ENCODE assay signal across 14 cellular contexts in genomic region chr1:24970399-24970753, GRCh38. TPM values are rescaled to one million over a fixed set of nuclear protein-coding genes. Genes with fewer than 3 reads are reported as not detected.
A peak's percentile ranks its signal among the peaks of the same experiment; 100 is the strongest.
DNase-seq lines count a peak whose midpoint lies in the region; ATAC-seq and TF ChIP-seq lines count a peak whose summit lies in the region.
"Had no signal": no experiment of that assay in that cellular context is flagged by ENCODE, and none has a peak within 500 bp of the region (broad histone marks: within the 10 kb centered on the region; RNA-seq: fewer than 3 reads in every experiment).

No MANE protein-coding gene starts in this region.

- no peak for ATAC-seq in activated T-cell treated with anti-CD3 and anti-CD28 coated beads, Interleukin-2, amount 50 U/mL, for 72 hours (replicated peaks in 1 of 2)
- peak; percentile 31; the same call in 2 of the 3 replicates for ATAC-seq in RWPE2 (ENCODE audit: low read depth)
- ATAC-seq in stimulated activated memory B cell treated with anti-CD40 and anti-IgM and Interleukin-4, amounts not matched to agents 10 μg/mL and 1 μg/mL and 100 μg/mL, for 72 hours: no peak
- no peak for ATAC-seq in GM18873 (IDR thresholded peaks at IDR 0.05; ENCODE audit: low FRiP score, unreplicated experiment)

- no peaks in the 10 kb centered on the region for H3K27me3 Mint-ChIP-seq in activated T-cell treated with anti-CD3 and anti-CD28 coated beads, Interleukin-2, amount 50 U/mL, for 72 hours (ENCODE audit: low read depth)
- no peaks in the 10 kb centered on the region for H3K27me3 Mint-ChIP-seq in stimulated activated memory B cell treated with anti-CD40 and anti-IgM and Interleukin-4, amounts not matched to agents 10 μg/mL and 1 μg/mL and 100 μg/mL, for 72 hours
- H3K27me3 Mint-ChIP-seq: CD4-positive, alpha-beta T cell had no signal

- H3K27ac Mint-ChIP-seq in activated T-cell treated with anti-CD3 and anti-CD28 coated beads, Interleukin-2, amount 50 U/mL, for 72 hours: no peak overlapping the region
- peak overlapping the region; percentile 1 for H3K27ac Mint-ChIP-seq in stimulated activated memory B cell treated with anti-CD40 and anti-IgM and Interleukin-4, amounts not matched to agents 10 μg/mL and 1 μg/mL and 100 μg/mL, for 72 hours

- TF ChIP-seq POLR2A in erythroblast (IDR thresholded peaks at IDR 0.05; ENCODE audit: low read length): no peak

- H3K4me3 Mint-ChIP-seq in activated T-cell treated with anti-CD3 and anti-CD28 coated beads, Interleukin-2, amount 50 U/mL, for 72 hours: peak overlapping the region; percentile 5 to 66
- no peak overlapping the region for H3K4me3 Mint-ChIP-seq in stimulated activated memory B cell treated with anti-CD40 and anti-IgM and Interleukin-4, amounts not matched to agents 10 μg/mL and 1 μg/mL and 100 μg/mL, for 72 hours

- peaks cover 9 to 17% of the 10 kb centered on the region in 2 donors for H3K36me3 Mint-ChIP-seq in activated T-cell treated with anti-CD3 and anti-CD28 coated beads, Interleukin-2, amount 50 U/mL, for 72 hours (ENCODE audit: insufficient read depth in 2 of 2)
- peaks cover 14% of the 10 kb centered on the region for H3K36me3 Mint-ChIP-seq in stimulated activated memory B cell treated with anti-CD40 and anti-IgM and Interleukin-4, amounts not matched to agents 10 μg/mL and 1 μg/mL and 100 μg/mL, for 72 hours

- H3K4me1 Mint-ChIP-seq in activated T-cell treated with anti-CD3 and anti-CD28 coated beads, Interleukin-2, amount 50 U/mL, for 72 hours (ENCODE audit: low read depth): peaks cover 88% of the 10 kb centered on the region
- peaks cover 48% of the 10 kb centered on the region for H3K4me1 Mint-ChIP-seq in stimulated activated memory B cell treated with anti-CD40 and anti-IgM and Interleukin-4, amounts not matched to agents 10 μg/mL and 1 μg/mL and 100 μg/mL, for 72 hours

- H3K27me3 ChIP-seq in RWPE2 (ENCODE audit: insufficient read depth, poor library complexity, severe bottlenecking): no peaks in the 10 kb centered on the region

- H3K9me3 ChIP-seq in RWPE2 (ENCODE audit: severe bottlenecking): peaks cover 4% of the 10 kb centered on the region

- peaks cover 15% of the 10 kb centered on the region for H3K4me1 ChIP-seq in RWPE2 (ENCODE audit: insufficient read depth, poor library complexity, severe bottlenecking)
- H3K4me1 ChIP-seq: sigmoid colon had no signal

- H3K36me3 ChIP-seq in RWPE2 (ENCODE audit: low read depth): no peaks in the 10 kb centered on the region
- H3K36me3 ChIP-seq: sigmoid colon had no signal

- peaks cover 5 to 8% of the 10 kb centered on the region in 2 donors for H3K9me3 Mint-ChIP-seq in activated T-cell treated with anti-CD3 and anti-CD28 coated beads, Interleukin-2, amount 50 U/mL, for 72 hours
- H3K9me3 Mint-ChIP-seq in stimulated activated memory B cell treated with anti-CD40 and anti-IgM and Interleukin-4, amounts not matched to agents 10 μg/mL and 1 μg/mL and 100 μg/mL, for 72 hours: peaks cover 12% of the 10 kb centered on the region
- H3K9me3 Mint-ChIP-seq: CD4-positive, alpha-beta T cell had no signal

- H3K27ac ChIP-seq in RWPE2 (ENCODE audit: poor library complexity, severe bottlenecking): no peak overlapping the region
- H3K27ac ChIP-seq: sigmoid colon had no signal

- TF ChIP-seq CTCF in RWPE2 (IDR thresholded peaks at IDR 0.05; ENCODE audit: poor library complexity, severe bottlenecking): no peak
- peak; percentile 14 for TF ChIP-seq CTCF in fibroblast of pulmonary artery (IDR thresholded peaks at IDR 0.05; ENCODE audit: low read length, missing control alignments)

- DNase-seq in activated T-cell treated with anti-CD3 and anti-CD28 coated beads, Interleukin-2, amount 50 U/mL, for 72 hours: no peak
- DNase-seq in activated T-cell treated with anti-CD3 and anti-CD28 coated beads, Interleukin-2, amount 50 U/mL, for 1 hour: no peak
- peak; percentile 41 for DNase-seq in RWPE2 (ENCODE audit: low spot score)
- DNase-seq in fibroblast of pulmonary artery (ENCODE audit: low read depth): peak; percentile 51
- no peak for DNase-seq in erythroblast (lab: John Stamatoyannopoulos, UW)
- no peak for DNase-seq in NCI-H187 treated with DMSO at 0.1 percent for 48 hours (lab: John Stamatoyannopoulos, UW)
- DNase-seq: activated CD4-positive, alpha-beta T cell treated with anti-CD3 and anti-CD28 coated beads, Interleukin-2, amount 50 U/mL, for 4 hours; CD4-positive, alpha-beta T cell; kidney glomerular epithelial cell; OCI-M1; sigmoid colon had no signal

- no peak overlapping the region for H3K4me3 ChIP-seq in RWPE2 (ENCODE audit: severe bottlenecking)
- H3K4me3 ChIP-seq in fibroblast of pulmonary artery (replicated peaks; ENCODE audit: low read depth, low read length): no peak overlapping the region
- H3K4me3 ChIP-seq: sigmoid colon had no signal

RNA-seq across cellular contexts. Expression of gene RUNX3, which starts 40.3 kb away (rescaled TPM):
- 100 to 1,000 TPM; 254 to 298 TPM for total RNA-seq in activated T-cell treated with anti-CD3 and anti-CD28 coated beads, Interleukin-2, amount 50 U/mL, for 72 hours
- total RNA-seq: dermis microvascular lymphatic vessel endothelial cell had no signal

Comparison
In these comparisons a context has a peak if more than half of its experiments do, and no peak if none do; other contexts are left out.
1. DNase-seq: peak in RWPE2 (single experiment) and fibroblast of pulmonary artery (single experiment); none in activated T-cell treated with anti-CD3 and anti-CD28 coated beads, Interleukin-2, amount 50 U/mL, for 72 hours (0 of 2), activated T-cell treated with anti-CD3 and anti-CD28 coated beads, Interleukin-2, amount 50 U/mL, for 1 hour (single experiment), erythroblast (0 of 2) and NCI-H187 treated with DMSO at 0.1 percent for 48 hours (single experiment).